10 cellular contexts compared by ENCODE assay signal in the genomic region with DNA sequence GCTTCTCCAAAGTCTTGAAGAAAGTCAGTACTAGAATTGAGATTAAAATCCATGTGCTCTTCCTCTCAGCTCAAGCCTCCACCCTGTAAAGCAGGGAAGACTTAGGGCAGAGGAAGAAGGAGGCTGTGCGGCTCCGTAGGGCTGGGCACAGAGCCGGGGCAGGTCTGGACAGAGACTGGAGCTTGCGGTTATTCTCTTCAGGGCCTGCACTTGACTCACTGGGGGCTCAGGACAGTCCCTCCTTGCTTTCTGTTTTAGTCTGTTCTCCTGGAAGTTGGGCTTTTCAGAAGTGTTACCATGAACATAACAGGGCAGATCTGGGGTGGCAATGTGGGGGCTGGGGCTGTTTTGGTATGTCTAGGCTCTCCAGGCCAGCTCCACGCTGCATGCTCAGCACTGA. TPM values are rescaled to one million over a fixed set of nuclear protein-coding genes. Genes with fewer than 3 reads are reported as not detected.
"Had no signal": no experiment of that assay in that cellular context is flagged by ENCODE, and none has a peak within 500 bp of the region (broad histone marks: within the 10 kb centered on the region; RNA-seq: fewer than 3 reads in every experiment).

No MANE protein-coding gene starts in this region.

- H3K9me3 ChIP-seq: thoracic aorta had no signal

- H3K36me3 Mint-ChIP-seq: activated naive CD4-positive, alpha-beta T cell treated with anti-CD3 and anti-CD28 coated beads, Interleukin-2, amount 50 U/mL, for 24 hours; memory B cell had no signal

- H3K4me3 ChIP-seq: thoracic aorta had no signal

- H3K4me1 Mint-ChIP-seq: activated naive CD4-positive, alpha-beta T cell treated with anti-CD3 and anti-CD28 coated beads, Interleukin-2, amount 50 U/mL, for 24 hours; memory B cell; neural crest cell; stimulated activated naive CD8-positive, alpha-beta T cell treated with anti-CD3 and anti-CD28 coated beads, Interleukin-15, amount 100 ng/mL, for 72 hours had no signal

- H3K9me3 Mint-ChIP-seq: activated naive CD4-positive, alpha-beta T cell treated with anti-CD3 and anti-CD28 coated beads, Interleukin-2, amount 50 U/mL, for 24 hours; activated T-helper 2 cell treated with anti-CD3 and anti-CD28 coated beads, Interferon-gamma antibody, Interleukin-2, Interleukin-4, amounts not matched to agents 10 μg/mL and 5 μg/mL and 100 μg/mL, durations not matched to agents 14 hours and 24 hours and 36 hours; memory B cell; neural crest cell; stimulated activated naive CD8-positive, alpha-beta T cell treated with anti-CD3 and anti-CD28 coated beads, Interleukin-15, amount 100 ng/mL, for 72 hours; T-helper 1 cell treated with Interleukin-12 subunit alpha and Interleukin-12 subunit beta and Interleukin-4 antibody, amounts not matched to agents 30 μg/mL and 1 μg/mL, for 36 hours had no signal

- DNase-seq: activated CD4-positive, alpha-beta T cell treated with anti-CD3 and anti-CD28 coated beads for 4 hours; stimulated activated CD4-positive, alpha-beta T cell treated with anti-CD3 and anti-CD28 coated beads, Interleukin-4, amount 100 ng/mL, for 1 hour; stimulated activated naive CD8-positive, alpha-beta T cell treated with anti-CD3 and anti-CD28 coated beads, Interleukin-15, amount 100 ng/mL, for 72 hours had no signal

- H3K27ac Mint-ChIP-seq: activated naive CD4-positive, alpha-beta T cell treated with anti-CD3 and anti-CD28 coated beads, Interleukin-2, amount 50 U/mL, for 24 hours; activated T-helper 2 cell treated with anti-CD3 and anti-CD28 coated beads, Interferon-gamma antibody, Interleukin-2, Interleukin-4, amounts not matched to agents 10 μg/mL and 5 μg/mL and 100 μg/mL, durations not matched to agents 14 hours and 24 hours and 36 hours; memory B cell; stimulated activated naive CD8-positive, alpha-beta T cell treated with anti-CD3 and anti-CD28 coated beads, Interleukin-15, amount 100 ng/mL, for 72 hours; T-helper 1 cell treated with Interleukin-12 subunit alpha and Interleukin-12 subunit beta and Interleukin-4 antibody, amounts not matched to agents 30 μg/mL and 1 μg/mL, for 36 hours had no signal

- H3K36me3 ChIP-seq: thoracic aorta had no signal

- H3K4me3 Mint-ChIP-seq: activated naive CD4-positive, alpha-beta T cell treated with anti-CD3 and anti-CD28 coated beads, Interleukin-2, amount 50 U/mL, for 24 hours; memory B cell; neural crest cell; stimulated activated naive CD8-positive, alpha-beta T cell treated with anti-CD3 and anti-CD28 coated beads, Interleukin-15, amount 100 ng/mL, for 72 hours; T-helper 1 cell treated with Interleukin-12 subunit alpha and Interleukin-12 subunit beta and Interleukin-4 antibody, amounts not matched to agents 30 μg/mL and 1 μg/mL, for 36 hours had no signal

RNA-seq across cellular contexts. Expression of gene TRABD2B, which starts 21.6 kb away (rescaled TPM):
- total RNA-seq: activated T-helper 2 cell treated with anti-CD3 and anti-CD28 coated beads, Interferon-gamma antibody, Interleukin-2, Interleukin-4, amounts not matched to agents 10 μg/mL and 5 μg/mL and 100 μg/mL, durations not matched to agents 14 hours and 24 hours and 36 hours; osteocyte had no signal
